1 cellular context compared by ENCODE assay signal in genomic region chr2:191836853-191837769, GRCh38.
A peak's percentile ranks its signal among the peaks of the same experiment; 100 is the strongest.
TF ChIP-seq lines count a peak whose summit lies in the region.

No MANE protein-coding gene starts in this region.

TF ChIP-seq in K562, 482 proteins besides CTCF, POLR2A, EP300 and RAD21 (continued from another document and continues in another):
- TF ChIP-seq ZNF518B (CRISPR knock-in tag; IDR thresholded peaks at IDR 0.05): no peak
- peak; percentile 72 for TF ChIP-seq SOX6 (IDR thresholded peaks at IDR 0.05)
- TF ChIP-seq ZBTB17 (CRISPR knock-in tag; IDR thresholded peaks at IDR 0.05): 0 out of 2 replicates have a peak, but pooled peaks have one; percentile 26
- peak; percentile 79; the same call in 1 of the 2 replicates for TF ChIP-seq GTF2E2 (tag; IDR thresholded peaks at IDR 0.05)
- no peak for TF ChIP-seq SRSF1 (IDR thresholded peaks at IDR 0.05; ENCODE audit: low read depth, low read length)
- TF ChIP-seq RBBP5 (IDR thresholded peaks at IDR 0.05; ENCODE audit: borderline replicate concordance, insufficient read depth, low read length, poor library complexity, severe bottlenecking): no peak
- TF ChIP-seq PHB (CRISPR knock-in tag; IDR thresholded peaks at IDR 0.05): no peak
- peak; percentile 95 for TF ChIP-seq SPI1 (IDR thresholded peaks at IDR 0.05; ENCODE audit: borderline replicate concordance, low read depth, low read length)
- TF ChIP-seq RUNX1 (IDR thresholded peaks at IDR 0.05; ENCODE audit: low read depth): no peak
- TF ChIP-seq TCF7 (IDR thresholded peaks at IDR 0.05; ENCODE audit: borderline replicate concordance): 0 out of 2 replicates have a peak, but pooled peaks have one; percentile 65
- TF ChIP-seq PBX2 (CRISPR knock-in tag; IDR thresholded peaks at IDR 0.05; ENCODE audit: low read depth): no peak
- TF ChIP-seq PBX2 (tag; conservative IDR thresholded peaks at IDR 0.05; ENCODE audit: low read depth): peak; percentile 62
- TF ChIP-seq CREB3 (tag; conservative IDR thresholded peaks at IDR 0.05; ENCODE audit: low read depth): peak; percentile 60; the same call in 1 of the 2 replicates
- peak; percentile 19; the same call in 1 of the 2 replicates for TF ChIP-seq BCOR (IDR thresholded peaks at IDR 0.05)
- no peak for TF ChIP-seq NR2C2 (CRISPR knock-in tag; IDR thresholded peaks at IDR 0.05)
- peak; percentile 94 for TF ChIP-seq NR2C2 (tag; IDR thresholded peaks at IDR 0.05)
- peak; percentile 34; the same call in 1 of the 2 replicates for TF ChIP-seq JUND (IDR thresholded peaks at IDR 0.05; ENCODE audit: borderline replicate concordance, low read depth, low read length)
- peak; percentile 66; the same call in 1 of the 3 replicates for TF ChIP-seq JUND (tag; IDR thresholded peaks at IDR 0.05; ENCODE audit: borderline replicate concordance, low read depth, low read length)
- TF ChIP-seq ZNF77 (CRISPR knock-in tag; IDR thresholded peaks at IDR 0.05): no peak
- TF ChIP-seq MXD1 (CRISPR knock-in tag; IDR thresholded peaks at IDR 0.05; ENCODE audit: borderline replicate concordance, poor library complexity, severe bottlenecking): no peak
- TF ChIP-seq ATF4 (CRISPR knock-in tag; IDR thresholded peaks at IDR 0.05): peak; percentile 16; the same call in 1 of the 2 replicates
- TF ChIP-seq ZNF644 (tag; IDR thresholded peaks at IDR 0.05; ENCODE audit: low read depth): peak; percentile 69; the same call in 1 of the 2 replicates
- TF ChIP-seq RBM25 (IDR thresholded peaks at IDR 0.05; ENCODE audit: low read depth, low read length, severe bottlenecking): no peak
- no peak for TF ChIP-seq PURB (CRISPR knock-in tag; IDR thresholded peaks at IDR 0.05; ENCODE audit: low read depth)
- TF ChIP-seq ATF3 (IDR thresholded peaks at IDR 0.05): no peak; the same call in 1 of the 2 replicates
- TF ChIP-seq ATF3 (CRISPR knock-in tag; conservative IDR thresholded peaks at IDR 0.05): no peak
- no peak for TF ChIP-seq HNRNPK (IDR thresholded peaks at IDR 0.05; ENCODE audit: low read depth, low read length, poor library complexity, severe bottlenecking)
- peak; percentile 91 for TF ChIP-seq CBFA2T2 (conservative IDR thresholded peaks at IDR 0.05)
- TF ChIP-seq HNRNPL (IDR thresholded peaks at IDR 0.05; ENCODE audit: low read depth, low read length): no peak
- no peak for TF ChIP-seq ZNF431 (CRISPR knock-in tag; IDR thresholded peaks at IDR 0.05)
- peak; percentile 81 for TF ChIP-seq ESRRA (IDR thresholded peaks at IDR 0.05; ENCODE audit: borderline replicate concordance, low read depth)
- TF ChIP-seq CGGBP1 (CRISPR knock-in tag; IDR thresholded peaks at IDR 0.05): no peak
- TF ChIP-seq HBP1 (CRISPR knock-in tag; IDR thresholded peaks at IDR 0.05): no peak
- peak; percentile 91 for TF ChIP-seq MTA3 (IDR thresholded peaks at IDR 0.05; ENCODE audit: borderline replicate concordance)
- peak; percentile 67; the same call in 1 of the 2 replicates for TF ChIP-seq ZBTB2 (IDR thresholded peaks at IDR 0.05)
- TF ChIP-seq ZBTB9 (CRISPR knock-in tag; IDR thresholded peaks at IDR 0.05): 0 out of 2 replicates have a peak, but pooled peaks have one; percentile 40
- peak; percentile 98 for TF ChIP-seq RNF2 (IDR thresholded peaks at IDR 0.05)
- no peak for TF ChIP-seq KAT7 (CRISPR knock-in tag; IDR thresholded peaks at IDR 0.05; ENCODE audit: borderline replicate concordance)
- peak; percentile 54; the same call in 1 of the 2 replicates for TF ChIP-seq SMAD4 (CRISPR knock-in tag; conservative IDR thresholded peaks at IDR 0.05)
- peak; percentile 80 to 84 for TF ChIP-seq KDM1A (IDR thresholded peaks at IDR 0.05)
- peak in 1 of 2 experiments; percentile 1; a peak in 1 of 4 replicates for TF ChIP-seq FOXA3 (CRISPR knock-in tag; conservative IDR thresholded peaks at IDR 0.05 in 1 of 2, IDR thresholded peaks at IDR 0.05 in 1 of 2)
- peak; percentile 81 for TF ChIP-seq KLF16 (IDR thresholded peaks at IDR 0.05)
- TF ChIP-seq BCLAF1 (IDR thresholded peaks at IDR 0.05; ENCODE audit: borderline replicate concordance in 1 of 2, control insufficient read depth in 1 of 2, low read depth in 2 of 2, low read length in 1 of 2): peak in 1 of 2 experiments; percentile 74; a peak in 1 of 4 replicates
- no peak for TF ChIP-seq PRPF4 (IDR thresholded peaks at IDR 0.05; ENCODE audit: insufficient read depth, low read depth, low read length, poor library complexity, severe bottlenecking)
- no peak for TF ChIP-seq MEF2A (IDR thresholded peaks at IDR 0.05; ENCODE audit: control insufficient read depth, low read depth, low read length)
- TF ChIP-seq ZNF212 (CRISPR knock-in tag; IDR thresholded peaks at IDR 0.05): no peak
- TF ChIP-seq HDAC3 (IDR thresholded peaks at IDR 0.05; ENCODE audit: borderline replicate concordance, partially characterized antibody): peak; percentile 81
- TF ChIP-seq MBD2 (IDR thresholded peaks at IDR 0.05; ENCODE audit: borderline replicate concordance, low read depth): peak; percentile 73; the same call in 1 of the 2 replicates
- 0 out of 2 replicates have a peak, but pooled peaks have one; percentile 40 for TF ChIP-seq L3MBTL2 (IDR thresholded peaks at IDR 0.05)
- TF ChIP-seq U2AF2 (optimal IDR thresholded peaks at IDR 0.05; ENCODE audit: low read depth, low read length): no peak
